ENCODE assay signal across 29 cellular contexts in genomic region chr4:135492439-135492838, GRCh38.
"Had no signal": no experiment of that assay in that cellular context is flagged by ENCODE, and none has a peak within 500 bp of the region (broad histone marks: within the 10 kb centered on the region; RNA-seq: fewer than 3 reads in every experiment).

No MANE protein-coding gene starts in this region.

- H3K27me3 Mint-ChIP-seq: activated B cell treated with CpG ODN at 0.5 μM for 24 hours; activated CD4-positive, alpha-beta T cell treated with anti-CD3 and anti-CD28 coated beads, Interleukin-2, amount 10 ng/mL, durations not matched to agents 24 days and 14 days; activated CD8-positive, alpha-beta memory T cell treated with anti-CD3 and anti-CD28 coated beads, Interleukin-2, amount 10 ng/mL, durations not matched to agents 7 days and 5 days; activated naive CD8-positive, alpha-beta T cell treated with anti-CD3 and anti-CD28 coated beads, Interleukin-2, amount 50 U/mL, for 24 hours; activated T-cell treated with anti-CD3 and anti-CD28 coated beads, Interleukin-2, amount 50 U/mL, for 24 hours had no signal

- H3K36me3 ChIP-seq: brain microvascular endothelial cell, cardiac muscle cell, MG63, SJSA1 had no signal

- H3K4me3 ChIP-seq: cardiac muscle cell, MG63, SJSA1 had no signal

- H3K27me3 ChIP-seq: brain microvascular endothelial cell, cardiac muscle cell, MG63, SJSA1 had no signal

- H3K4me1 Mint-ChIP-seq: activated B cell treated with CpG ODN at 0.5 μM for 24 hours; activated CD4-positive, alpha-beta T cell treated with anti-CD3 and anti-CD28 coated beads, Interleukin-2, amount 10 ng/mL, durations not matched to agents 24 days and 14 days; activated CD8-positive, alpha-beta memory T cell treated with anti-CD3 and anti-CD28 coated beads, Interleukin-2, amount 10 ng/mL, durations not matched to agents 7 days and 5 days; activated naive CD8-positive, alpha-beta T cell treated with anti-CD3 and anti-CD28 coated beads, Interleukin-2, amount 50 U/mL, for 24 hours had no signal

- H3K27ac Mint-ChIP-seq: activated B cell treated with CpG ODN at 0.5 μM for 24 hours; activated CD4-positive, alpha-beta T cell treated with anti-CD3 and anti-CD28 coated beads, Interleukin-2, amount 10 ng/mL, durations not matched to agents 24 days and 14 days; activated CD8-positive, alpha-beta memory T cell treated with anti-CD3 and anti-CD28 coated beads, Interleukin-2, amount 10 ng/mL, durations not matched to agents 7 days and 5 days; activated naive CD4-positive, alpha-beta T cell treated with anti-CD3 and anti-CD28 coated beads, Interleukin-2, amount 50 U/mL, for 72 hours; activated naive CD8-positive, alpha-beta T cell treated with anti-CD3 and anti-CD28 coated beads, Interleukin-2, amount 50 U/mL, for 24 hours; activated T-cell treated with anti-CD3 and anti-CD28 coated beads, Interleukin-2, amount 50 U/mL, for 24 hours; activated T-helper 1 cell treated with anti-CD3 and anti-CD28 coated beads, Interleukin-12 subunit alpha, Interleukin-12 subunit beta, Interleukin-2, Interleukin-4 antibody, amounts not matched to agents 30 ng/mL and 10 ng/mL and 1 ng/mL, durations not matched to agents 14 hours and 24 hours and 36 hours; T-helper 1 cell treated with Interleukin-12 subunit alpha and Interleukin-12 subunit beta and Interleukin-4 antibody, amounts not matched to agents 30 μg/mL and 1 μg/mL, for 36 hours had no signal

- H3K4me1 ChIP-seq: SJSA1 had no signal

- H3K9me3 ChIP-seq: MG63, SJSA1 had no signal

- H3K9me3 Mint-ChIP-seq: activated B cell treated with CpG ODN at 0.5 μM for 24 hours; activated CD4-positive, alpha-beta T cell treated with anti-CD3 and anti-CD28 coated beads, Interleukin-2, amount 10 ng/mL, durations not matched to agents 24 days and 14 days; activated T-helper 1 cell treated with anti-CD3 and anti-CD28 coated beads, Interleukin-12 subunit alpha, Interleukin-12 subunit beta, Interleukin-2, Interleukin-4 antibody, amounts not matched to agents 30 ng/mL and 10 ng/mL and 1 ng/mL, durations not matched to agents 14 hours and 24 hours and 36 hours had no signal

- H3K27ac ChIP-seq: brain microvascular endothelial cell, cardiac muscle cell, KMS-11, SJSA1 had no signal

- DNase-seq: activated B cell treated with CpG ODN at 0.5 μM for 24 hours; activated CD4-positive, alpha-beta T cell treated with anti-CD3 and anti-CD28 coated beads for 1 hour; activated CD4-positive, alpha-beta T cell treated with anti-CD3 and anti-CD28 coated beads, Interleukin-2, amount 10 ng/mL, durations not matched to agents 24 days and 14 days; activated CD4-positive, alpha-beta T cell treated with anti-CD3 and anti-CD28 coated beads, Interleukin-2, amount 50 U/mL, for 48 hours; activated CD8-positive, alpha-beta memory T cell treated with anti-CD3 and anti-CD28 coated beads, Interleukin-2, amount 10 ng/mL, durations not matched to agents 7 days and 5 days; activated effector memory CD4-positive, alpha-beta T cell treated with Interleukin-2 at 50 U/mL for 16 hours; activated naive CD4-positive, alpha-beta T cell treated with Interleukin-2 at 50 U/mL for 16 hours; activated naive CD8-positive, alpha-beta T cell treated with anti-CD3 and anti-CD28 coated beads, Interleukin-2, amount 50 U/mL, for 24 hours; activated T-cell treated with anti-CD3 and anti-CD28 coated beads, Interleukin-2, amount 50 U/mL, for 24 hours; amniotic stem cell; brain microvascular endothelial cell; MG63; MV-4-11; NCI-H1092 treated with DMSO at 0.1 percent for 48 hours; NCI-H1417 treated with DMSO at 0.1 percent for 48 hours; NCI-H1694 treated with DMSO at 0.1 percent for 48 hours; NCI-H2029 treated with DMSO at 0.1 percent for 48 hours; NCI-H510A treated with DMSO at 0.1 percent for 48 hours; OCI-M1; SHP77 had no signal

- H3K36me3 Mint-ChIP-seq: activated CD8-positive, alpha-beta memory T cell treated with anti-CD3 and anti-CD28 coated beads, Interleukin-2, amount 10 ng/mL, durations not matched to agents 7 days and 5 days; activated naive CD4-positive, alpha-beta T cell treated with anti-CD3 and anti-CD28 coated beads, Interleukin-2, amount 50 U/mL, for 72 hours had no signal

- FAIRE-seq: colon, TTC549 had no signal

- ATAC-seq: activated CD8-positive, alpha-beta memory T cell treated with anti-CD3 and anti-CD28 coated beads, Interleukin-2, amount 10 ng/mL, durations not matched to agents 7 days and 5 days; activated naive CD4-positive, alpha-beta T cell treated with anti-CD3 and anti-CD28 coated beads, Interleukin-2, amount 50 U/mL, for 72 hours; activated naive CD8-positive, alpha-beta T cell treated with anti-CD3 and anti-CD28 coated beads, Interleukin-2, amount 50 U/mL, for 24 hours; Panc1 had no signal

- H3K4me3 Mint-ChIP-seq: activated B cell treated with CpG ODN at 0.5 μM for 24 hours; activated CD4-positive, alpha-beta T cell treated with anti-CD3 and anti-CD28 coated beads, Interleukin-2, amount 10 ng/mL, durations not matched to agents 24 days and 14 days; activated CD8-positive, alpha-beta memory T cell treated with anti-CD3 and anti-CD28 coated beads, Interleukin-2, amount 10 ng/mL, durations not matched to agents 7 days and 5 days; activated naive CD8-positive, alpha-beta T cell treated with anti-CD3 and anti-CD28 coated beads, Interleukin-2, amount 50 U/mL, for 24 hours; activated T-cell treated with anti-CD3 and anti-CD28 coated beads, Interleukin-2, amount 50 U/mL, for 24 hours; activated T-helper 1 cell treated with anti-CD3 and anti-CD28 coated beads, Interleukin-12 subunit alpha, Interleukin-12 subunit beta, Interleukin-2, Interleukin-4 antibody, amounts not matched to agents 30 ng/mL and 10 ng/mL and 1 ng/mL, durations not matched to agents 14 hours and 24 hours and 36 hours; T-helper 1 cell treated with Interleukin-12 subunit alpha and Interleukin-12 subunit beta and Interleukin-4 antibody, amounts not matched to agents 30 μg/mL and 1 μg/mL, for 36 hours had no signal
